In the genomic region with DNA sequence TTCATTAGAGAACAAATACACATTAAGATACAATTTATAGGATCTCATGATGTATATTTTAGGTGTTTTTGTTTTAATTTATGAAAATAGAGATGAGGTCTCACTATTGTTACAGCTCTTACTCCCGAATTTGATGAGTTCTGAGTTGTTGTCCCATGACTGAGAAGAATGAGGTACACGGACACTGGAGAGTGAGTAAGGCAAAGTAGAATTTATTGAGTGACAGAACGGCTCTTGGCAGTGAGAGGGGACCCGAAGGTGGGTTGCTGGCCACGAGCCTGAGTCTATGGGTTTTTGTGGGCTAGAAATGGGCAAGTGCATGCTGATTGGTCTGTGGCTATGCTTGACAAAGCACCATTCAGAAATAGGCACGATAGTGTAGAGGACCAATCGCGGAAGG, we compare ENCODE assay signal across 1 cellular context.
TF ChIP-seq lines count a peak whose summit lies in the region.

No MANE protein-coding gene starts in this region.

TF ChIP-seq in liver, 16 proteins besides CTCF, POLR2A, EP300 and RAD21 (continued from another document):
- TF ChIP-seq FOXA1 (IDR thresholded peaks at IDR 0.05) (no peak), TAF1 (conservative IDR thresholded peaks at IDR 0.05) (no peak), GABPA (IDR thresholded peaks at IDR 0.05 in 1 of 2, conservative IDR thresholded peaks at IDR 0.05 in 1 of 2) (no peak)
